Comparison of ENCODE assay signal across 17 cellular contexts in the genomic region with DNA sequence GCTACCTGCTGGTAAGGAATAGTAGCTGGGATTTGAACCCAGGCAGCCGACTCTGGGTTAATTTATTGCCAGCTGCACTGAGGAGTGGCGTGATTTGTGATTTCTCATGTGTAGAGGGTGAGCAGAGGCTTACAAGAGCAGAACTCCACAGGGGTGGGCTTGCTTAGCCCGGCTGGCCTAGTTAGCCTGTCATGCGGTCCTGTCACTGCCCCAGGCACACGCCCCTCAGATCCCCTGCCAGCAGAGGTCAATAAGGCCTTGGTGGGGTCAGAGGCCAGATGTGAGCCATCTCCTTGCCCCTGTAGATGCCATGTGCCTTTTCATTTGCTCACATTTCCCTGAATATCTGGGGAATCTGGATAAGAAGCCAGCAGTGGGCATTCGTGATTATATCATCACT. TPM values are rescaled to one million over a fixed set of nuclear protein-coding genes. Genes with fewer than 3 reads are reported as not detected.
DNase-seq lines count a peak whose midpoint lies in the region; ATAC-seq and TF ChIP-seq lines count a peak whose summit lies in the region.
"Had no signal": no experiment of that assay in that cellular context is flagged by ENCODE, and none has a peak within 500 bp of the region (broad histone marks: within the 10 kb centered on the region; RNA-seq: fewer than 3 reads in every experiment).

No MANE protein-coding gene starts in this region.

- TF ChIP-seq CTCF in left ventricle myocardium inferior (IDR thresholded peaks at IDR 0.05; ENCODE audit: borderline replicate concordance) (no peak), neural progenitor cell (IDR thresholded peaks at IDR 0.05) (no peak), MM.1S (IDR thresholded peaks at IDR 0.05; ENCODE audit: low read length) (no peak), BE2C (IDR thresholded peaks at IDR 0.05; ENCODE audit: low read depth, low read length) (no peak)

- H3F3A ChIP-seq in neural progenitor cell (ENCODE audit: low read depth) (no peaks in the 10 kb centered on the region), MM.1S (ENCODE audit: insufficient read depth, low read length) (no peaks in the 10 kb centered on the region)

- DNase-seq in Right ventricle myocardium superior: no peak
- no peak for DNase-seq in cardiac septum (ENCODE audit: low spot score)
- DNase-seq in left ventricle myocardium inferior: no peak
- DNase-seq in neural progenitor cell (ENCODE audit: low spot score): peak; percentile 23
- DNase-seq in MM.1S: no peak
- DNase-seq in BE2C: no peak
- DNase-seq: 8988T; CD8-positive, alpha-beta T cell; COR-L47; DMS 273 treated with DMSO at 0.1 percent for 48 hours; DMS53; DND-41; EL; H9 had no signal

- no peak overlapping the region for H3K27ac Mint-ChIP-seq in neural progenitor cell
- no peak overlapping the region for H3K27ac Mint-ChIP-seq in activated T-helper 17 cell treated with anti-CD3 and anti-CD28 coated beads, Interleukin-2, amount 50 U/mL, for 72 hours
- H3K27ac Mint-ChIP-seq: CD8-positive, alpha-beta T cell had no signal

- no peak overlapping the region for H3K4me2 ChIP-seq in neural progenitor cell
- no peak overlapping the region for H3K4me2 ChIP-seq in MM.1S (ENCODE audit: low read depth, low read length)
- H3K4me2 ChIP-seq: BLaER1 treated with 17β-estradiol and CSF1 and Interleukin-3, amounts not matched to agents 10 nM and 100 nM had no signal

- peaks cover 6% of the 10 kb centered on the region for H3K4me1 Mint-ChIP-seq in neural progenitor cell
- H3K4me1 Mint-ChIP-seq in activated T-helper 17 cell treated with anti-CD3 and anti-CD28 coated beads, Interleukin-2, amount 50 U/mL, for 72 hours: no peaks in the 10 kb centered on the region

- H3K4me3 ChIP-seq in left ventricle myocardium inferior (no peak overlapping the region), neural progenitor cell (no peak overlapping the region), MM.1S (ENCODE audit: low read length) (no peak overlapping the region), BE2C (ENCODE audit: low read depth, low read length) (no peak overlapping the region)
- H3K4me3 ChIP-seq: BLaER1 treated with 17β-estradiol and CSF1 and Interleukin-3, amounts not matched to agents 10 nM and 100 nM had no signal

- ATAC-seq in Right ventricle myocardium superior (ENCODE audit: poor library complexity) (peak; percentile 33), esophagus mucosa (peak; percentile 10)
- ATAC-seq in activated T-helper 17 cell treated with anti-CD3 and anti-CD28 coated beads, Interleukin-2, amount 50 U/mL, for 72 hours (replicated peaks): no peak
- ATAC-seq: CD8-positive, alpha-beta T cell had no signal

- H4K20me1 ChIP-seq in neural progenitor cell (ENCODE audit: low read depth) (peaks cover 15% of the 10 kb centered on the region), MM.1S (ENCODE audit: insufficient read depth, low read length) (no peaks in the 10 kb centered on the region)

- no peak overlapping the region for H3K9ac ChIP-seq in neural progenitor cell
- H3K9ac ChIP-seq in MM.1S (ENCODE audit: low read length): no peak overlapping the region
- H3K9ac ChIP-seq: BLaER1 treated with 17β-estradiol and CSF1 and Interleukin-3, amounts not matched to agents 10 nM and 100 nM had no signal

- peaks cover 6% of the 10 kb centered on the region for H3K9me3 Mint-ChIP-seq in neural progenitor cell
- no peaks in the 10 kb centered on the region for H3K9me3 Mint-ChIP-seq in activated T-helper 17 cell treated with anti-CD3 and anti-CD28 coated beads, Interleukin-2, amount 50 U/mL, for 72 hours
- H3K9me3 Mint-ChIP-seq: CD8-positive, alpha-beta T cell had no signal

- no peaks in the 10 kb centered on the region for H3K9me2 ChIP-seq in MM.1S (replicated peaks; ENCODE audit: insufficient read depth, low read length)

- H3K79me2 ChIP-seq in neural progenitor cell (ENCODE audit: low read depth) (peaks cover 36% of the 10 kb centered on the region), MM.1S (ENCODE audit: low read length) (peaks cover 31% of the 10 kb centered on the region)

- H3K9me3 ChIP-seq in left ventricle myocardium inferior (replicated peaks) (no peaks in the 10 kb centered on the region), neural progenitor cell (ENCODE audit: low read depth) (no peaks in the 10 kb centered on the region), MM.1S (replicated peaks; ENCODE audit: insufficient read depth, low read length) (no peaks in the 10 kb centered on the region), BE2C (no peaks in the 10 kb centered on the region)

- H3K36me3 Mint-ChIP-seq in neural progenitor cell: peaks cover 14% of the 10 kb centered on the region
- H3K36me3 Mint-ChIP-seq in activated T-helper 17 cell treated with anti-CD3 and anti-CD28 coated beads, Interleukin-2, amount 50 U/mL, for 72 hours (ENCODE audit: low read depth): peaks cover 17% of the 10 kb centered on the region

- H3K4me1 ChIP-seq in left ventricle myocardium inferior (peaks cover 14% of the 10 kb centered on the region), neural progenitor cell (no peaks in the 10 kb centered on the region), MM.1S (ENCODE audit: low read length) (no peaks in the 10 kb centered on the region), BE2C (no peaks in the 10 kb centered on the region)

- H3K27ac ChIP-seq in left ventricle myocardium inferior (replicated peaks) (peak overlapping the region; percentile 58), neural progenitor cell (no peak overlapping the region), MM.1S (ENCODE audit: low read length) (no peak overlapping the region)
- H3K27ac ChIP-seq: BLaER1 treated with 17β-estradiol and CSF1 and Interleukin-3, amounts not matched to agents 10 nM and 100 nM had no signal

- H3K27me3 ChIP-seq in left ventricle myocardium inferior (ENCODE audit: low read depth): no peaks in the 10 kb centered on the region
- H3K27me3 ChIP-seq in neural progenitor cell: no peaks in the 10 kb centered on the region
- no peaks in the 10 kb centered on the region for H3K27me3 ChIP-seq in MM.1S (replicated peaks; ENCODE audit: insufficient read depth, low read length)
- no peaks in the 10 kb centered on the region for H3K27me3 ChIP-seq in BE2C

- H3K4me3 Mint-ChIP-seq in neural progenitor cell: no peak overlapping the region
- H3K4me3 Mint-ChIP-seq in activated T-helper 17 cell treated with anti-CD3 and anti-CD28 coated beads, Interleukin-2, amount 50 U/mL, for 72 hours: no peak overlapping the region
- H3K4me3 Mint-ChIP-seq: CD8-positive, alpha-beta T cell; H9 had no signal

- intact Hi-C loops in Right ventricle myocardium superior (cut with DNase I) (no loop called here), cardiac septum (cut with DNase I) (no loop called here), left ventricle myocardium inferior (cut with micrococcal nuclease) (no loop called here)

- H3K27me3 Mint-ChIP-seq in neural progenitor cell (ENCODE audit: insufficient read depth, low read depth): peaks cover 2% of the 10 kb centered on the region
- H3K27me3 Mint-ChIP-seq in activated T-helper 17 cell treated with anti-CD3 and anti-CD28 coated beads, Interleukin-2, amount 50 U/mL, for 72 hours: no peaks in the 10 kb centered on the region

- no peaks in the 10 kb centered on the region for H3K36me3 ChIP-seq in left ventricle myocardium inferior
- H3K36me3 ChIP-seq in neural progenitor cell: no peaks in the 10 kb centered on the region
- H3K36me3 ChIP-seq in MM.1S (replicated peaks; ENCODE audit: insufficient read depth, low read length): no peaks in the 10 kb centered on the region
- no peaks in the 10 kb centered on the region; the same call in 1 of the 2 replicates for H3K36me3 ChIP-seq in BE2C

- H2AFZ ChIP-seq in neural progenitor cell (replicated peaks) (no peak overlapping the region), MM.1S (ENCODE audit: low read length) (no peak overlapping the region)

RNA-seq across cellular contexts. Expression of a gene that starts 13.4 kb away (rescaled TPM):
- total RNA-seq in Right ventricle myocardium superior (19.0 TPM), cardiac septum (12.5 TPM), esophagus mucosa (47.4 TPM), left ventricle myocardium inferior (11.4 TPM), neural progenitor cell (ENCODE audit: low replicate concordance) (15.2 and 15.9 TPM in 2 replicates)
- 10 to 100 TPM; 12.2 to 20.2 TPM for total RNA-seq in activated T-helper 17 cell treated with anti-CD3 and anti-CD28 coated beads, Interleukin-2, amount 50 U/mL, for 72 hours
- polyA plus RNA-seq in BE2C (2012; ENCODE audit: insufficient read depth, insufficient read length, low read depth): 45.3 TPM

RNA-seq across cellular contexts. Expression of a gene that starts 13.7 kb away (rescaled TPM):
- total RNA-seq in Right ventricle myocardium superior (24.5 TPM), cardiac septum (22.3 TPM), esophagus mucosa (32.4 TPM), left ventricle myocardium inferior (24.1 TPM), neural progenitor cell (ENCODE audit: low replicate concordance) (43.5 and 82.3 TPM in 2 replicates)
- 1 to 10 TPM; 5.2 to 7.0 TPM for total RNA-seq in activated T-helper 17 cell treated with anti-CD3 and anti-CD28 coated beads, Interleukin-2, amount 50 U/mL, for 72 hours
- 22.0 TPM for polyA plus RNA-seq in BE2C (2012; ENCODE audit: insufficient read depth, insufficient read length, low read depth)

RNA-seq across cellular contexts. Expression of a gene that starts 53.6 kb away (rescaled TPM):
- total RNA-seq in Right ventricle myocardium superior (1.6 TPM), cardiac septum (1.4 TPM), esophagus mucosa (341 TPM), left ventricle myocardium inferior (1.6 TPM), neural progenitor cell (ENCODE audit: low replicate concordance) (14.0 and 14.8 TPM in 2 replicates)
- total RNA-seq in activated T-helper 17 cell treated with anti-CD3 and anti-CD28 coated beads, Interleukin-2, amount 50 U/mL, for 72 hours: 1 to 10 TPM; 2.3 TPM
- polyA plus RNA-seq in BE2C (2012; ENCODE audit: insufficient read depth, insufficient read length, low read depth): 0.36 TPM

Comparison
In these comparisons a context has a peak if more than half of its experiments do, and no peak if none do; other contexts are left out.
1. RNA of a gene that starts 53.6 kb away (total RNA-seq): 341 TPM in esophagus mucosa (single experiment); 14.0 to 14.8 TPM in neural progenitor cell, 2.3 TPM in activated T-helper 17 cell treated with anti-CD3 and anti-CD28 coated beads, Interleukin-2, amount 50 U/mL, for 72 hours, 1.6 TPM in left ventricle myocardium inferior (single experiment), 1.6 TPM in Right ventricle myocardium superior (single experiment) and 1.4 TPM in cardiac septum (single experiment); every median in the first group is over 10 times any median in the second.